ENCODE assay signal across 16 cellular contexts in genomic region chr7:100154651-100155491, GRCh38. TPM values are rescaled to one million over a fixed set of nuclear protein-coding genes. Genes with fewer than 3 reads are reported as not detected.
A peak's percentile ranks its signal among the peaks of the same experiment; 100 is the strongest.
DNase-seq lines count a peak whose midpoint lies in the region; ATAC-seq and TF ChIP-seq lines count a peak whose summit lies in the region.
"Had no signal": no experiment of that assay in that cellular context is flagged by ENCODE, and none has a peak within 500 bp of the region (broad histone marks: within the 10 kb centered on the region; RNA-seq: fewer than 3 reads in every experiment).

No MANE protein-coding gene starts in this region.

- H3K27me3 Mint-ChIP-seq in CD8-positive, alpha-beta T cell (ENCODE audit: low read depth): no peaks in the 10 kb centered on the region
- H3K27me3 Mint-ChIP-seq in H9 (ENCODE audit: low read depth): no peaks in the 10 kb centered on the region; the same call in 1 of the 2 replicates

- no peak for TF ChIP-seq POLR2A in Peyer's patch (IDR thresholded peaks at IDR 0.05)

- H2BK20ac ChIP-seq in H9 (ENCODE audit: low read depth, low read length, poor library complexity, severe bottlenecking): no peak overlapping the region

- H3K9ac ChIP-seq in mesenchymal stem cell (ENCODE audit: low read length): no peak overlapping the region
- H3K9ac ChIP-seq in H9 (ENCODE audit: extremely low read depth, insufficient read length, low read length): no peak overlapping the region
- H3K9ac ChIP-seq: parathyroid adenoma had no signal

- no peaks in the 10 kb centered on the region for H3K79me2 ChIP-seq in H9 (ENCODE audit: insufficient read depth, low read length)
- H3K79me2 ChIP-seq: parathyroid adenoma had no signal

- H3K9me3 Mint-ChIP-seq in CD8-positive, alpha-beta T cell: no peaks in the 10 kb centered on the region
- H3K9me3 Mint-ChIP-seq in H9: no peaks in the 10 kb centered on the region

- H2BK15ac ChIP-seq in mesenchymal stem cell (ENCODE audit: low read depth, poor library complexity, severe bottlenecking) (no peak overlapping the region), H9 (ENCODE audit: low read depth, low read length) (no peak overlapping the region)

- H3K23me2 ChIP-seq in H9 (ENCODE audit: insufficient read length, low read depth, low read length, poor library complexity, severe bottlenecking): peaks cover 10% of the 10 kb centered on the region

- peaks cover 24% of the 10 kb centered on the region for H3K79me1 ChIP-seq in mesenchymal stem cell (replicated peaks; ENCODE audit: low read length, poor library complexity, severe bottlenecking)
- peaks cover 2% of the 10 kb centered on the region for H3K79me1 ChIP-seq in H9 (ENCODE audit: insufficient read depth, low read depth, low read length, poor library complexity, severe bottlenecking)

- H3K27ac Mint-ChIP-seq in CD8-positive, alpha-beta T cell: peak overlapping the region; percentile 13
- no peak overlapping the region for H3K27ac Mint-ChIP-seq in H9

- 80% methylated on average over 27 of the region's 30 CpGs for WGBS in mesenchymal stem cell
- WGBS in H9 (ENCODE audit: extremely low coverage, insufficient read length, low lambda C conversion rate): no CpG with 5 or more reads among the region's 30 CpGs

- POLR2A ChIA-PET in CD8-positive, alpha-beta T cell (lab: Charles Lee): interaction anchor here (0.9 to 1.2 kb wide), 2 partner anchors 11 to 17 kb away, joined by 3 read pairs; no protein-coding TSS in a partner anchor

- no peak overlapping the region for H2AFZ ChIP-seq in mesenchymal stem cell (ENCODE audit: low read depth, low read length)
- H2AFZ ChIP-seq in H9 (ENCODE audit: low read length): no peak overlapping the region
- H2AFZ ChIP-seq: parathyroid adenoma had no signal

- CTCF ChIA-PET in CD8-positive, alpha-beta T cell (lab: Charles Lee): interaction anchor here (0.7 to 3.4 kb wide), 4 partner anchors 18 to 35 kb away, joined by 3 to 13 read pairs (median 6); no protein-coding TSS in a partner anchor

- H3K4me1 ChIP-seq in CD8-positive, alpha-beta T cell (ENCODE audit: insufficient read depth, low read length): peaks cover 46% of the 10 kb centered on the region
- H3K4me1 ChIP-seq in Peyer's patch (peaks cover 0 to 71% (median 11%) of the 10 kb centered on the region in 4 donors), mesenchymal stem cell (ENCODE audit: control insufficient read depth, insufficient read depth, low read depth, low read length) (peaks cover 28% of the 10 kb centered on the region), H9 (ENCODE audit: insufficient read depth, low read length) (no peaks in the 10 kb centered on the region; the same call in 1 of the 2 replicates)

- H2BK120ac ChIP-seq in mesenchymal stem cell (ENCODE audit: low read depth, low read length) (no peak overlapping the region), H9 (ENCODE audit: low read depth, low read length, poor library complexity, severe bottlenecking) (no peak overlapping the region)

- no peak for ATAC-seq in CD8-positive, alpha-beta T cell

- H3K4me1 Mint-ChIP-seq in CD8-positive, alpha-beta T cell (ENCODE audit: low read depth): peaks cover 59% of the 10 kb centered on the region
- H3K4me1 Mint-ChIP-seq in H9: peaks cover 23 to 34% of the 10 kb centered on the region in 2 experiments

- no peak overlapping the region for H4K91ac ChIP-seq in mesenchymal stem cell (ENCODE audit: low read length)
- H4K91ac ChIP-seq in H9 (ENCODE audit: insufficient read length, low read depth, low read length): no peak overlapping the region

- intact Hi-C loops in CD8-positive, alpha-beta T cell (cut with DNase I, micrococcal nuclease): no loop called here

- H2BK12ac ChIP-seq in mesenchymal stem cell (ENCODE audit: low read length in 2 of 2): peak overlapping the region in 1 of 2 experiments; percentile 29
- no peak overlapping the region for H2BK12ac ChIP-seq in H9 (ENCODE audit: insufficient read length, low read depth, low read length)

- peak overlapping the region in 1 of 2 experiments; percentile 14 for H3K23ac ChIP-seq in mesenchymal stem cell (ENCODE audit: low read length in 2 of 2)
- no peak overlapping the region for H3K23ac ChIP-seq in H9 (ENCODE audit: insufficient read length, low read depth, low read length)

- H3K4me3 ChIP-seq in CD8-positive, alpha-beta T cell (ENCODE audit: low read depth, low read length): no peak overlapping the region
- no peak overlapping the region for H3K4me3 ChIP-seq in Peyer's patch
- no peak overlapping the region for H3K4me3 ChIP-seq in mesenchymal stem cell (ENCODE audit: insufficient read depth in 1 of 2, low read depth in 1 of 2, low read length in 2 of 2)

- H3K4ac ChIP-seq in mesenchymal stem cell (ENCODE audit: low read depth in 1 of 2, low read length in 2 of 2): no peak overlapping the region
- H3K4ac ChIP-seq in H9 (ENCODE audit: low read depth, low read length): no peak overlapping the region

- H3K9me3 ChIP-seq in CD8-positive, alpha-beta T cell (ENCODE audit: low read length): no peaks in the 10 kb centered on the region
- H3K9me3 ChIP-seq in Peyer's patch (no peaks in the 10 kb centered on the region), mesenchymal stem cell (ENCODE audit: control insufficient read depth, low read length) (no peaks in the 10 kb centered on the region), H9 (ENCODE audit: control insufficient read depth, low read depth, low read length) (no peaks in the 10 kb centered on the region)

- no peak overlapping the region for H3T11ph ChIP-seq in H9 (ENCODE audit: low read length)

- H3K4me2 ChIP-seq in mesenchymal stem cell (ENCODE audit: low read length, poor library complexity, severe bottlenecking): no peak overlapping the region
- H3K4me2 ChIP-seq in H9 (ENCODE audit: insufficient read depth, insufficient read length, low read length): no peak overlapping the region

- peaks cover 13% of the 10 kb centered on the region for H3K36me3 ChIP-seq in CD8-positive, alpha-beta T cell (ENCODE audit: insufficient read depth, low read length)
- peaks cover 0 to 41% (median 0%) of the 10 kb centered on the region in 3 donors for H3K36me3 ChIP-seq in Peyer's patch
- H3K36me3 ChIP-seq in mesenchymal stem cell (ENCODE audit: control insufficient read depth in 1 of 2, insufficient read depth in 2 of 2, low read depth in 1 of 2, low read length in 2 of 2): peaks cover 43 to 51% of the 10 kb centered on the region in 2 experiments

- H4K5ac ChIP-seq in H9 (ENCODE audit: insufficient read length, low read depth, low read length): no peak overlapping the region

- DNase-seq in 8988T (peak; percentile 24), Peyer's patch (peak in 2 of 3 donors; percentile 77 to 81), mesenchymal stem cell (no peak), activated gamma-delta T cell treated with Interleukin-2 at 50 U/mL for 16 hours (no peak), H9 (no peak), Ammon's horn (ENCODE audit: low spot score) (no peak), NCI-H2029 treated with DMSO at 0.1 percent for 48 hours (lab: John Stamatoyannopoulos, UW) (no peak)
- no peak for DNase-seq in CD8-positive, alpha-beta T cell
- DNase-seq: activated T-cell treated with anti-CD3 and anti-CD28 coated beads, Interleukin-2, amount 50 U/mL, for 48 hours; brain microvascular endothelial cell; dermis blood vessel endothelial cell; foreskin melanocyte; NCI-H1436 treated with DMSO at 0.1 percent for 48 hours; NCI-H82; stimulated activated CD4-positive, alpha-beta T cell treated with anti-CD3 and anti-CD28 coated beads, Interleukin-2, amount 100 ng/mL, for 48 hours had no signal

- no peak overlapping the region for H3K27ac ChIP-seq in CD8-positive, alpha-beta T cell (ENCODE audit: low read depth, low read length)
- H3K27ac ChIP-seq in Peyer's patch: peak overlapping the region in 3 of 4 donors; percentile 68 to 95 (median 81)
- H3K27ac ChIP-seq in mesenchymal stem cell (ENCODE audit: low read length, poor library complexity, severe bottlenecking): no peak overlapping the region
- no peak overlapping the region for H3K27ac ChIP-seq in H9 (ENCODE audit: insufficient read length, low read depth, low read length)
- H3K27ac ChIP-seq: brain microvascular endothelial cell, parathyroid adenoma had no signal

- H3K27me3 ChIP-seq in CD8-positive, alpha-beta T cell (ENCODE audit: insufficient read depth, low read length): no peaks in the 10 kb centered on the region
- H3K27me3 ChIP-seq in Peyer's patch (no peaks in the 10 kb centered on the region), mesenchymal stem cell (ENCODE audit: control insufficient read depth in 1 of 2, insufficient read depth in 1 of 2, low read length in 2 of 2) (no peaks in the 10 kb centered on the region), H9 (ENCODE audit: insufficient read depth, low read length) (no peaks in the 10 kb centered on the region)
- H3K27me3 ChIP-seq: brain microvascular endothelial cell had no signal

- no peak for TF ChIP-seq CTCF in CD8-positive, alpha-beta T cell (IDR thresholded peaks at IDR 0.05)
- TF ChIP-seq CTCF in Peyer's patch (IDR thresholded peaks at IDR 0.05) (no peak), H9 (conservative IDR thresholded peaks at IDR 0.05) (no peak)

- H3K56ac ChIP-seq in H9 (ENCODE audit: insufficient read length, low read depth, low read length): no peak overlapping the region

- H4K8ac ChIP-seq in mesenchymal stem cell (ENCODE audit: low read length): peak overlapping the region; percentile 7
- no peak overlapping the region for H4K8ac ChIP-seq in H9 (replicated peaks; ENCODE audit: insufficient read length, low read depth, low read length)

- H3K36me3 Mint-ChIP-seq in CD8-positive, alpha-beta T cell: peaks cover 50% of the 10 kb centered on the region
- peaks cover 26 to 66% (median 63%) of the 10 kb centered on the region in 3 experiments for H3K36me3 Mint-ChIP-seq in H9 (ENCODE audit: insufficient read depth in 1 of 3, low read depth in 3 of 3)

- H3K18ac ChIP-seq in mesenchymal stem cell (ENCODE audit: low read depth in 1 of 2, low read length in 2 of 2): no peak overlapping the region
- no peak overlapping the region for H3K18ac ChIP-seq in H9 (ENCODE audit: insufficient read length, low read depth, low read length)

- H3K4me3 Mint-ChIP-seq in CD8-positive, alpha-beta T cell: no peak overlapping the region
- H3K4me3 Mint-ChIP-seq in H9: no peak overlapping the region; a peak in 1 of 5 replicates

- H3K14ac ChIP-seq in mesenchymal stem cell (ENCODE audit: low read length in 2 of 2): no peak overlapping the region
- no peak overlapping the region; the same call in 1 of the 2 replicates for H3K14ac ChIP-seq in H9 (ENCODE audit: insufficient read depth, low read length)

- H4K20me1 ChIP-seq in H9 (ENCODE audit: control insufficient read depth, insufficient read depth, insufficient read length): no peaks in the 10 kb centered on the region

- H2BK5ac ChIP-seq in mesenchymal stem cell (ENCODE audit: low read depth, low read length, poor library complexity, severe bottlenecking): no peak overlapping the region
- H2BK5ac ChIP-seq in H9 (ENCODE audit: insufficient read length, low read length): no peak overlapping the region

- no peak overlapping the region for H2AK5ac ChIP-seq in mesenchymal stem cell (ENCODE audit: low read length, severe bottlenecking)
- no peak overlapping the region for H2AK5ac ChIP-seq in H9 (ENCODE audit: insufficient read length, low read length)

RNA-seq across cellular contexts. Expression of gene TRAPPC14, which starts 3.7 kb away (rescaled TPM):
- 10 to 100 TPM; 40.6 to 47.1 TPM for total RNA-seq in CD8-positive, alpha-beta T cell
- 100 to 1,000 TPM in 1 of 4 donors, 10 to 100 TPM in 3; 57.6 to 123 (median 69.8) TPM for total RNA-seq in Peyer's patch
- polyA plus RNA-seq in mesenchymal stem cell (2013, experiment 1 of 2): 11.9 TPM
- 11.4 TPM for polyA plus RNA-seq in mesenchymal stem cell (2013, experiment 2 of 2)
- 31.8 and 32.8 TPM in 2 replicates for total RNA-seq in H9 (2021)

RNA-seq across cellular contexts. Expression of gene LAMTOR4, which starts 6.2 kb away (rescaled TPM):
- 10 to 100 TPM; 68.4 to 83.1 TPM for total RNA-seq in CD8-positive, alpha-beta T cell
- total RNA-seq in Peyer's patch (100 to 1,000 TPM; 194 to 312 (median 237) TPM), H9 (2021) (164 and 179 TPM in 2 replicates)
- polyA plus RNA-seq in mesenchymal stem cell (2013, experiment 1 of 2): 121 TPM
- polyA plus RNA-seq in mesenchymal stem cell (2013, experiment 2 of 2): 121 TPM

RNA-seq across cellular contexts. Expression of gene GAL3ST4, which starts 13.5 kb away (rescaled TPM):
- total RNA-seq in CD8-positive, alpha-beta T cell: 10 to 100 TPM; 10.2 to 11.5 TPM
- total RNA-seq in Peyer's patch (1 to 10 TPM in 2 of 4 donors, under 1 TPM in 1, not detected in 1; 0.53 to 4.1 (median 2.1) TPM), H9 (2021) (6.0 and 7.0 TPM in 2 replicates)
- polyA plus RNA-seq in mesenchymal stem cell (2013, experiment 1 of 2): 8.2 TPM
- polyA plus RNA-seq in mesenchymal stem cell (2013, experiment 2 of 2): 8.0 TPM

RNA-seq across cellular contexts. Expression of gene GPC2, which starts 22.3 kb away (rescaled TPM):
- 10 to 100 TPM; 10.5 to 13.3 TPM for total RNA-seq in CD8-positive, alpha-beta T cell
- total RNA-seq in Peyer's patch (10 to 100 TPM in 1 of 4 donors, 1 to 10 TPM in 2, not detected in 1; 3.8 to 16.5 (median 6.7) TPM), H9 (2021) (39.5 and 45.2 TPM in 2 replicates)
- 3.4 TPM for polyA plus RNA-seq in mesenchymal stem cell (2013, experiment 1 of 2)
- polyA plus RNA-seq in mesenchymal stem cell (2013, experiment 2 of 2): 2.7 TPM

RNA-seq across cellular contexts. Expression of gene STAG3, which starts 22.8 kb away (rescaled TPM):
- total RNA-seq in CD8-positive, alpha-beta T cell: 1 to 10 TPM; 6.3 to 6.6 TPM
- total RNA-seq in Peyer's patch (10 to 100 TPM in 1 of 4 donors, 1 to 10 TPM in 2, not detected in 1; 2.1 to 62.7 (median 3.5) TPM), H9 (2021) (2.6 and 3.1 TPM in 2 replicates)
- 0.15 TPM for polyA plus RNA-seq in mesenchymal stem cell (2013, experiment 1 of 2)
- polyA plus RNA-seq in mesenchymal stem cell (2013, experiment 2 of 2): 0.32 TPM

Comparison
In these comparisons a context has a peak if more than half of its experiments do, and no peak if none do; other contexts are left out.
1. DNase-seq: peak in 8988T (single experiment) and Peyer's patch (2 of 3); none in CD8-positive, alpha-beta T cell (0 of 7), mesenchymal stem cell (single experiment), activated gamma-delta T cell treated with Interleukin-2 at 50 U/mL for 16 hours (single experiment), H9 (single experiment), Ammon's horn (single experiment) and NCI-H2029 treated with DMSO at 0.1 percent for 48 hours (single experiment).
2. H3K27ac ChIP-seq: peak in Peyer's patch (3 of 4); none in CD8-positive, alpha-beta T cell (single experiment), mesenchymal stem cell (single experiment) and H9 (single experiment).